ENCODE assay signal across 18 cellular contexts in the genomic region with DNA sequence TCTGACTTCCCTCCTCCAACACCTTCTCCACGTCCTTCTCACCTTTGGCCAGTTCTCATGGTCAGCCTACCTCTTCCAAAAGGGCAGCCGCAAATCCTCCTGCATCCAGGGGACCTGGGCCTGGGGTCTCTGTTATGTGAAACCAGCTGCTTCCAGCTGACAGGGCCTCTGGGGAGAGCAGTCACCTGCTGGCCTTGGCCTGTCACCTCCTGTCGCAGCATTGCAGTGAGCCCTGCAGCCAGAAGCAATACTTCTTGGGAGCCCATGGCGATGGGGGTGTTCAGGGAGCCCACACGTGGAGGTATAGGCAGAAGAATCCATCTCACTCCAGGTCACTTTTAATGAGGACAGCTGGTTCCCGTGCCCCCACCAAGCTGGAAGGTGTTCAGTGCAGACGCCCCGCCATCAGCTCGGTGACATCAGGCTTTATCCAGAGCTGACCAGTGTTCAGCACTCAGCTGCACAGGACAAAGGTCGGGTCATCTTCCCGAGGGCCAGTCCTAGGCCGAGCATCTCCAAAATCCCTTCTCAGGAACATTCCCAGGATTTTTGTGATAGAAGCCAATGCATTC. TPM values are rescaled to one million over a fixed set of nuclear protein-coding genes. Genes with fewer than 3 reads are reported as not detected.
"Had no signal": no experiment of that assay in that cellular context is flagged by ENCODE, and none has a peak within 500 bp of the region (broad histone marks: within the 10 kb centered on the region; RNA-seq: fewer than 3 reads in every experiment).

No MANE protein-coding gene starts in this region.

- H3K27ac ChIP-seq: brain microvascular endothelial cell, heart left ventricle, tibial artery had no signal

- H3K4me3 Mint-ChIP-seq: activated CD8-positive, alpha-beta memory T cell treated with anti-CD3 and anti-CD28 coated beads, Interleukin-2, amount 10 ng/mL, durations not matched to agents 7 days and 5 days; activated naive CD8-positive, alpha-beta T cell treated with anti-CD3 and anti-CD28 coated beads for 36 hours; activated T-cell treated with anti-CD3 and anti-CD28 coated beads, Interleukin-2, amount 50 U/mL, for 4 hours; dendritic cell treated with granulocyte-macrophage colony-stimulating factor and Interleukin-4, amounts not matched to agents 40 ng/mL and 50 ng/mL, for 4 days; neural crest cell; stimulated activated effector memory CD8-positive, alpha-beta T cell treated with anti-CD3 and anti-CD28 coated beads, Interleukin-12 subunit alpha, Interleukin-12 subunit beta, amount 100 ng/mL, for 72 hours had no signal

- H3K27me3 Mint-ChIP-seq: activated CD8-positive, alpha-beta memory T cell treated with anti-CD3 and anti-CD28 coated beads, Interleukin-2, amount 10 ng/mL, durations not matched to agents 7 days and 5 days; activated naive CD8-positive, alpha-beta T cell treated with anti-CD3 and anti-CD28 coated beads for 36 hours had no signal

- ATAC-seq: activated CD8-positive, alpha-beta memory T cell treated with anti-CD3 and anti-CD28 coated beads, Interleukin-2, amount 10 ng/mL, durations not matched to agents 7 days and 5 days; activated T-cell treated with anti-CD3 and anti-CD28 coated beads, Interleukin-2, amount 50 U/mL, for 4 hours; heart left ventricle; left ventricle myocardium superior; stimulated activated effector memory CD8-positive, alpha-beta T cell treated with anti-CD3 and anti-CD28 coated beads, Interleukin-12 subunit alpha, Interleukin-12 subunit beta, amount 100 ng/mL, for 72 hours had no signal

- H3K4me3 ChIP-seq: heart left ventricle, smooth muscle cell, tibial artery had no signal

- H3K4me2 ChIP-seq: smooth muscle cell had no signal

- H3K27ac Mint-ChIP-seq: activated CD8-positive, alpha-beta memory T cell treated with anti-CD3 and anti-CD28 coated beads, Interleukin-2, amount 10 ng/mL, durations not matched to agents 7 days and 5 days; activated naive CD8-positive, alpha-beta T cell treated with anti-CD3 and anti-CD28 coated beads for 36 hours; dendritic cell treated with granulocyte-macrophage colony-stimulating factor and Interleukin-4, amounts not matched to agents 40 ng/mL and 50 ng/mL, for 4 days; stimulated activated effector memory CD8-positive, alpha-beta T cell treated with anti-CD3 and anti-CD28 coated beads, Interleukin-12 subunit alpha, Interleukin-12 subunit beta, amount 100 ng/mL, for 72 hours had no signal

- H3K27me3 ChIP-seq: brain microvascular endothelial cell, heart left ventricle, tibial artery had no signal

- H3K36me3 ChIP-seq: brain microvascular endothelial cell, heart left ventricle, tibial artery had no signal

- DNase-seq: activated CD4-positive, alpha-beta T cell treated with anti-CD3 and anti-CD28 coated beads for 1 hour; activated CD4-positive, alpha-beta T cell treated with anti-CD3 and anti-CD28 coated beads, Interleukin-2, amount 50 U/mL, for 48 hours; activated CD8-positive, alpha-beta memory T cell treated with anti-CD3 and anti-CD28 coated beads, Interleukin-2, amount 10 ng/mL, durations not matched to agents 7 days and 5 days; activated gamma-delta T cell treated with Interleukin-2 at 50 U/mL for 16 hours; activated naive CD8-positive, alpha-beta T cell treated with anti-CD3 and anti-CD28 coated beads for 36 hours; activated T-cell treated with anti-CD3 and anti-CD28 coated beads, Interleukin-2, amount 50 U/mL, for 4 hours; brain microvascular endothelial cell; foreskin melanocyte; heart left ventricle; left ventricle myocardium superior; SW 1271; T1000; tibial artery had no signal

- H3K4me1 Mint-ChIP-seq: activated CD8-positive, alpha-beta memory T cell treated with anti-CD3 and anti-CD28 coated beads, Interleukin-2, amount 10 ng/mL, durations not matched to agents 7 days and 5 days; activated naive CD8-positive, alpha-beta T cell treated with anti-CD3 and anti-CD28 coated beads for 36 hours; neural crest cell had no signal

- H3K9me3 Mint-ChIP-seq: activated naive CD8-positive, alpha-beta T cell treated with anti-CD3 and anti-CD28 coated beads for 36 hours; activated T-cell treated with anti-CD3 and anti-CD28 coated beads, Interleukin-2, amount 50 U/mL, for 4 hours; dendritic cell treated with granulocyte-macrophage colony-stimulating factor and Interleukin-4, amounts not matched to agents 40 ng/mL and 50 ng/mL, for 4 days; neural crest cell; stimulated activated effector memory CD8-positive, alpha-beta T cell treated with anti-CD3 and anti-CD28 coated beads, Interleukin-12 subunit alpha, Interleukin-12 subunit beta, amount 100 ng/mL, for 72 hours had no signal

- H3K9me3 ChIP-seq: heart left ventricle, tibial artery had no signal

- H3K36me3 Mint-ChIP-seq: activated CD8-positive, alpha-beta memory T cell treated with anti-CD3 and anti-CD28 coated beads, Interleukin-2, amount 10 ng/mL, durations not matched to agents 7 days and 5 days; activated naive CD8-positive, alpha-beta T cell treated with anti-CD3 and anti-CD28 coated beads for 36 hours; stimulated activated effector memory CD8-positive, alpha-beta T cell treated with anti-CD3 and anti-CD28 coated beads, Interleukin-12 subunit alpha, Interleukin-12 subunit beta, amount 100 ng/mL, for 72 hours had no signal

RNA-seq across cellular contexts. Expression of a gene that starts 1.7 kb away (rescaled TPM):
- total RNA-seq: activated CD8-positive, alpha-beta memory T cell treated with anti-CD3 and anti-CD28 coated beads, Interleukin-2, amount 10 ng/mL, durations not matched to agents 7 days and 5 days; activated naive CD8-positive, alpha-beta T cell treated with anti-CD3 and anti-CD28 coated beads for 36 hours; activated T-cell treated with anti-CD3 and anti-CD28 coated beads, Interleukin-2, amount 50 U/mL, for 4 hours; left ventricle myocardium superior; mesenteric fat pad; neural crest cell; smooth muscle cell had no signal
- polyA plus RNA-seq: heart left ventricle, smooth muscle cell had no signal

RNA-seq across cellular contexts. Expression of a gene that starts 30.0 kb away (rescaled TPM):
- total RNA-seq: activated T-cell treated with anti-CD3 and anti-CD28 coated beads, Interleukin-2, amount 50 U/mL, for 4 hours; left ventricle myocardium superior; neural crest cell had no signal
- polyA plus RNA-seq: smooth muscle cell had no signal
